Comparison of ENCODE assay signal across 25 cellular contexts in the genomic region with DNA sequence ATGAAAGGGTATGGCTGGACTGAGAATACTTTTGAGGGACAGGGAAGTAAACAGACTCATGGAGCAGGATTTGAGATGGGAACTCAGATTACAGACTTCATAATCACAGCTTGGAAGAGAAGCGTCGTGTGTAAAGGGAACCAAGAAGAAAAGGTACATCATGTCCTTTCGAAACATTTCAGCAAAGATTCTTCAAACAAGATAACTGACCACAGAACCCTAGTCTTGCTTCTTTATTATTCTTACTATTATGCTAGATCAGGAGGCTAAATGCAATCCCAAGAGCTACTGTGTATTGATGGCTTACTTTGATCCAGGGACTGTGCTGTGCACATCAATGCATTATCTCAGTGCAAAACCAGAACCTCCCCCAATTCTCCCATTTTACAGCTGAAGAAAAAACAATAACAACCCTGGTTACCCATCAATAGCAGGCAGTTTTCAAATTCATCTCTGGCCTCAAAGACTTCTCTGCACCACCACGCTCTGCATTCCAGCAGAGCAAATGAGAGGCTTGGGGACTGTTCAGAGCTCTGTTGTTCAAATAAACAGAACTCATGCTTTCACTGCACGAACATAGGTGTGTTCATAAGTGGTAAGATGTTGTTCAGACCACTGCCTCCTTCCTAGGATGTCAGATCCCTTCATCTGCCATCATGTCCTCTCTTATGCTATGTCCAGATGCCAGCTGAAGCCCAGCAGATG.
"Had no signal": no experiment of that assay in that cellular context is flagged by ENCODE, and none has a peak within 500 bp of the region (broad histone marks: within the 10 kb centered on the region; RNA-seq: fewer than 3 reads in every experiment).

No MANE protein-coding gene starts in this region.

- H3K36me3 ChIP-seq: brain microvascular endothelial cell, neutrophil, right atrium auricular region had no signal

- H3K9me3 ChIP-seq: neutrophil, right atrium auricular region had no signal

- ATAC-seq: activated CD8-positive, alpha-beta T cell treated with anti-CD3 and anti-CD28 coated beads for 36 hours; left cardiac atrium; naive thymus-derived CD8-positive, alpha-beta T cell had no signal

- H3K4me3 ChIP-seq: lung, right atrium auricular region had no signal

- DNase-seq: activated B cell treated with CpG ODN at 0.5 μM for 24 hours; activated CD4-positive, alpha-beta T cell treated with anti-CD3 and anti-CD28 coated beads for 48 hours; activated CD8-positive, alpha-beta T cell treated with anti-CD3 and anti-CD28 coated beads for 36 hours; activated effector memory CD4-positive, alpha-beta T cell treated with anti-CD3 and anti-CD28 coated beads, Interleukin-2, amount 50 U/mL, for 16 hours; activated T-cell treated with anti-CD3 and anti-CD28 coated beads, Interleukin-2, amount 50 U/mL, for 48 hours; amygdala; brain microvascular endothelial cell; cortex of kidney; effector CD4-positive, alpha-beta T cell; foreskin melanocyte; head of caudate nucleus; immature natural killer cell; left cardiac atrium; naive thymus-derived CD8-positive, alpha-beta T cell; posterior cingulate gyrus; small intestine; stimulated activated CD4-positive, alpha-beta T cell treated with anti-CD3 and anti-CD28 coated beads, Interleukin-4, amount 100 ng/mL, for 4 hours; stimulated activated CD8-positive, alpha-beta memory T cell treated with anti-CD3 and anti-CD28 coated beads, Interleukin-4, amount 100 ng/mL, for 48 hours; stimulated activated naive CD4-positive, alpha-beta T cell treated with Interleukin-2 at 50 U/mL for 16 hours; substantia nigra; T-helper 2 cell; trophoblast cell had no signal

- H3K27me3 ChIP-seq: brain microvascular endothelial cell, neutrophil, right atrium auricular region had no signal

- H3K27ac ChIP-seq: brain microvascular endothelial cell, neutrophil, right atrium auricular region had no signal
